ENCODE assay signal across 17 cellular contexts in the genomic region with DNA sequence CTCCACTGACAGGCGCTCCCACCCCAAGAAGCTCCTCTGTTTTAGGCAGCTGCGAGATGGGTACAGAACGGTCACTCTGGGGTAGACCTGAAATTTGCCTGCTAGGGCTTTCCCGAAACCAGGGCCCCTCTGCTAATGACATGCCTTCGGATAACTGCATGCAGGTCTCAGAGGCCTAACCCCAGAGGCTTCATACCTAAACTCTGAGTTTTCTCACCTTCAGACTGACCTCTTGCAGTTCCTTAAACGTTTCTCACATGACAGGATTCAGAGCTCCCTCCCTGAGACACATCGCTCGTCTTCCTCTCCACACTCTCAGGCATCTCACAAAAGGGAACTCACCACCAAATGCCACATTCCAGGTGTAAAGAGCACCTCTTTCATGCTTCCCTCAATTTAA. TPM values are rescaled to one million over a fixed set of nuclear protein-coding genes. Genes with fewer than 3 reads are reported as not detected.
A peak's percentile ranks its signal among the peaks of the same experiment; 100 is the strongest.
DNase-seq lines count a peak whose midpoint lies in the region; ATAC-seq and TF ChIP-seq lines count a peak whose summit lies in the region.
"Had no signal": no experiment of that assay in that cellular context is flagged by ENCODE, and none has a peak within 500 bp of the region (broad histone marks: within the 10 kb centered on the region; RNA-seq: fewer than 3 reads in every experiment).

No MANE protein-coding gene starts in this region.

- H4K8ac ChIP-seq in IMR-90 (ENCODE audit: low read depth in 2 of 2, low read length in 2 of 2) (no peak overlapping the region), trophoblast cell (ENCODE audit: low read depth, low read length) (no peak overlapping the region)

- no peak overlapping the region for H2BK120ac ChIP-seq in IMR-90 (ENCODE audit: low read depth, low read length)
- H2BK120ac ChIP-seq in trophoblast cell (ENCODE audit: insufficient read depth, low read length, poor library complexity) = no peak overlapping the region

- no peak overlapping the region for H4K12ac ChIP-seq in trophoblast cell (ENCODE audit: low read depth, low read length)

- no peak overlapping the region for H3K27ac ChIP-seq in IMR-90 (ENCODE audit: insufficient read depth, low read length)
- no peak overlapping the region for H3K27ac ChIP-seq in trophoblast cell (ENCODE audit: low read depth, low read length)
- H3K27ac ChIP-seq in foreskin keratinocyte = no peak overlapping the region
- H3K27ac ChIP-seq: 22Rv1; A549; BLaER1 treated with 17β-estradiol and CSF1 and Interleukin-3, amounts not matched to agents 10 nM and 100 nM; C4-2B had no signal

- no peak overlapping the region for H4K91ac ChIP-seq in IMR-90 (ENCODE audit: insufficient read depth, low read depth, low read length)
- H4K91ac ChIP-seq in trophoblast cell (ENCODE audit: low read depth, low read length) = no peak overlapping the region

- in situ Hi-C loops in IMR-90 (cut with MboI; ENCODE audit: low sequenced_read_pairs) = no loop called here

- H3K79me1 ChIP-seq in IMR-90 (ENCODE audit: low read depth in 1 of 2, low read length in 2 of 2) (no peaks in the 10 kb centered on the region), trophoblast cell (ENCODE audit: low read length) (no peaks in the 10 kb centered on the region)

- H3K4ac ChIP-seq in IMR-90 (ENCODE audit: low read depth, low read length) (no peak overlapping the region), trophoblast cell (ENCODE audit: low read depth, low read length) (no peak overlapping the region)

- H3K4me3 ChIP-seq in IMR-90 (ENCODE audit: insufficient read depth, low read depth, low read length) (no peak overlapping the region), trophoblast cell (ENCODE audit: low read depth, low read length) (no peak overlapping the region)
- H3K4me3 ChIP-seq: A549; BLaER1 treated with 17β-estradiol and CSF1 and Interleukin-3, amounts not matched to agents 10 nM and 100 nM had no signal

- H2AK9ac ChIP-seq in IMR-90 (replicated peaks; ENCODE audit: low read depth, low read length, poor library complexity) = no peak overlapping the region

- H3K14ac ChIP-seq in IMR-90 (replicated peaks; ENCODE audit: low read depth, low read length) (no peak overlapping the region), trophoblast cell (ENCODE audit: low read length) (no peak overlapping the region)

- H3K18ac ChIP-seq in IMR-90 (ENCODE audit: low read depth, low read length) (no peak overlapping the region), trophoblast cell (ENCODE audit: low read length) (no peak overlapping the region)

- no peak overlapping the region for H2BK15ac ChIP-seq in IMR-90 (ENCODE audit: low read depth, low read length)

- no peaks in the 10 kb centered on the region for H3K9me1 ChIP-seq in IMR-90 (ENCODE audit: insufficient read depth, low read length)

- H2BK12ac ChIP-seq in trophoblast cell (ENCODE audit: low read length) = no peak overlapping the region

- TF ChIP-seq POLR2A in IMR-90 (IDR thresholded peaks at IDR 0.05; ENCODE audit: low read depth, low read length) = no peak

- H4K5ac ChIP-seq in IMR-90 (ENCODE audit: low read depth, low read length) = no peak overlapping the region

- intact Hi-C loops in IMR-90 (cut with micrococcal nuclease) = no loop called here

- CTCF ChIA-PET in IMR-90 (lab: Yijun Ruan, JAX) = no interaction called here

- H3K4me1 ChIP-seq in IMR-90 (ENCODE audit: control insufficient read depth, insufficient read depth, low read length) = no peaks in the 10 kb centered on the region
- no peaks in the 10 kb centered on the region for H3K4me1 ChIP-seq in trophoblast cell (ENCODE audit: control insufficient read depth in 1 of 2, insufficient read depth in 2 of 2, low read length in 2 of 2)
- peaks cover 16% of the 10 kb centered on the region for H3K4me1 ChIP-seq in foreskin keratinocyte
- H3K4me1 ChIP-seq: Caco-2 had no signal

- DNase-seq in IMR-90 (peak; percentile 11), kidney tubule cell (ENCODE audit: low spot score) (peak; percentile 6), trophoblast cell (peak; percentile 61 to 82), foreskin keratinocyte (no peak), NCI-H1092 (lab: John Stamatoyannopoulos, UW) (no peak), NCI-H69 (lab: John Stamatoyannopoulos, UW) (no peak)
- DNase-seq: AML-193; Caco-2; Calu3; CD4-positive, alpha-beta T cell; CD8-positive, alpha-beta T cell; DMS79 treated with DMSO at 0.1 percent for 48 hours; GF-D8 had no signal

- WGBS in IMR-90 (ENCODE audit: extremely low coverage in 2 of 2, insufficient read length in 1 of 2), 2 experiments = 83% methylated on average over 6 of the region's 8 CpGs; no CpG with 5 or more reads in 1 of the 2 experiments
- WGBS in trophoblast cell (ENCODE audit: extremely low coverage, insufficient coverage, insufficient read length) = no CpG with 5 or more reads among the region's 8 CpGs

- H3K27me3 ChIP-seq in IMR-90 (ENCODE audit: control insufficient read depth, insufficient read depth, low read length) (peaks cover 3% of the 10 kb centered on the region), trophoblast cell (ENCODE audit: insufficient read depth, low read length) (no peaks in the 10 kb centered on the region), foreskin keratinocyte (no peaks in the 10 kb centered on the region)
- H3K27me3 ChIP-seq: BLaER1 treated with 17β-estradiol and CSF1 and Interleukin-3, amounts not matched to agents 10 nM and 100 nM had no signal

- ATAC-seq in IMR-90 (ENCODE audit: low read depth) (no peak), foreskin keratinocyte (no peak)
- ATAC-seq: A549; CD8-positive, alpha-beta T cell had no signal

- H2AK5ac ChIP-seq in IMR-90 (ENCODE audit: low read depth, low read length) (no peak overlapping the region), trophoblast cell (ENCODE audit: low read length) (no peak overlapping the region)

- H2BK5ac ChIP-seq in IMR-90 (ENCODE audit: low read depth, low read length, poor library complexity, severe bottlenecking) = no peak overlapping the region
- H2BK5ac ChIP-seq in trophoblast cell (ENCODE audit: low read depth, low read length, poor library complexity) = no peak overlapping the region

- H3K56ac ChIP-seq in IMR-90 (ENCODE audit: extremely low read depth, insufficient read depth, low read length) = no peak overlapping the region

- dilution Hi-C loops in IMR-90 (cut with HindIII; ENCODE audit: low sequenced_read_pairs, unreplicated experiment) = no loop called here

- H2BK20ac ChIP-seq in IMR-90 (ENCODE audit: low read depth, low read length) = no peak overlapping the region

- TF ChIP-seq CTCF in IMR-90 (conservative IDR thresholded peaks at IDR 0.05; ENCODE audit: low read depth, low read length) (no peak), foreskin keratinocyte (conservative IDR thresholded peaks at IDR 0.05) (no peak)

- no peak overlapping the region for H2AFZ ChIP-seq in IMR-90 (replicated peaks; ENCODE audit: low read length, poor library complexity)
- H2AFZ ChIP-seq in trophoblast cell (ENCODE audit: insufficient read depth, low read length, poor library complexity) = no peak overlapping the region

- POLR2A ChIA-PET in IMR-90 (lab: Charles Lee; ENCODE audit: unreplicated experiment) = no interaction called here

- no TSS peak for BruUV-seq in IMR-90 (replicated peaks; lab: Mats Ljungman, UMichigan)

- H3K9me3 ChIP-seq in IMR-90 (ENCODE audit: control insufficient read depth, insufficient read depth, low read length) (peaks cover 3% of the 10 kb centered on the region), trophoblast cell (ENCODE audit: insufficient read depth, low read depth, low read length) (no peaks in the 10 kb centered on the region)
- H3K9me3 ChIP-seq: A549; BLaER1 treated with 17β-estradiol and CSF1 and Interleukin-3, amounts not matched to agents 10 nM and 100 nM; Caco-2 had no signal

- H3K36me3 ChIP-seq in IMR-90 (ENCODE audit: control insufficient read depth, insufficient read depth, low read length) (no peaks in the 10 kb centered on the region), trophoblast cell (ENCODE audit: control insufficient read depth in 1 of 2, insufficient read depth in 2 of 2, low read length in 2 of 2) (no peaks in the 10 kb centered on the region)
- H3K36me3 ChIP-seq: BLaER1 treated with 17β-estradiol and CSF1 and Interleukin-3, amounts not matched to agents 10 nM and 100 nM had no signal

- H4K20me1 ChIP-seq in IMR-90 (ENCODE audit: insufficient read depth, low read length) = no peaks in the 10 kb centered on the region
- H4K20me1 ChIP-seq: BLaER1 treated with 17β-estradiol and CSF1 and Interleukin-3, amounts not matched to agents 10 nM and 100 nM had no signal

- H3K23ac ChIP-seq in IMR-90 (ENCODE audit: low read depth, low read length) = no peak overlapping the region
- no peak overlapping the region for H3K23ac ChIP-seq in trophoblast cell (ENCODE audit: low read length)

- H3K79me2 ChIP-seq in trophoblast cell (ENCODE audit: control insufficient read depth, insufficient read depth, low read length, poor library complexity) = no peaks in the 10 kb centered on the region

- H3K4me2 ChIP-seq in IMR-90 (ENCODE audit: low read depth, low read length) (no peak overlapping the region), trophoblast cell (ENCODE audit: low read length) (no peak overlapping the region)
- H3K4me2 ChIP-seq: A549; BLaER1 treated with 17β-estradiol and CSF1 and Interleukin-3, amounts not matched to agents 10 nM and 100 nM had no signal

- H3K9ac ChIP-seq in IMR-90 (ENCODE audit: low read depth, low read length) = no peak overlapping the region
- no peak overlapping the region for H3K9ac ChIP-seq in trophoblast cell (ENCODE audit: low read length)
- H3K9ac ChIP-seq: BLaER1 treated with 17β-estradiol and CSF1 and Interleukin-3, amounts not matched to agents 10 nM and 100 nM had no signal

- no peak for TF ChIP-seq RAD21 in IMR-90 (IDR thresholded peaks at IDR 0.05; ENCODE audit: low read length)

TF ChIP-seq in IMR-90, 13 proteins besides CTCF, POLR2A, EP300 and RAD21 (continues in another document):
- no peak for TF ChIP-seq RFX5 (IDR thresholded peaks at IDR 0.05; ENCODE audit: low read depth, low read length)
- no peak for TF ChIP-seq RCOR1 (IDR thresholded peaks at IDR 0.05; ENCODE audit: insufficient replicate concordance, low read length)
- no peak for TF ChIP-seq CHD1 (IDR thresholded peaks at IDR 0.05; ENCODE audit: low read depth, low read length)
- no peak for TF ChIP-seq FOS (IDR thresholded peaks at IDR 0.05; ENCODE audit: low read depth, low read length)
- no peak for TF ChIP-seq SMC3 (IDR thresholded peaks at IDR 0.05; ENCODE audit: low read depth, low read length)
- TF ChIP-seq MXI1 (IDR thresholded peaks at IDR 0.05; ENCODE audit: borderline replicate concordance, low read depth, low read length) = no peak

RNA-seq across cellular contexts. Expression of a gene that starts 11.3 kb away (rescaled TPM):
- total RNA-seq in IMR-90 (2012; rRNA removed) (2.0 and 2.5 TPM in 2 replicates), foreskin keratinocyte (6.3 and 6.4 TPM in 2 replicates)
- polyA plus RNA-seq in IMR-90 (2012; rRNA removed) (7.9 and 8.0 TPM in 2 replicates), foreskin keratinocyte (2.5 and 3.0 TPM in 2 replicates)
- polyA plus RNA-seq in IMR-90 (2012; cell fraction: cytosol; rRNA removed) = 3.8 and 7.2 TPM in 2 replicates
- 41.4 and 50.7 TPM in 2 replicates for polyA plus RNA-seq in IMR-90 (2012; cell fraction: nucleus; rRNA removed; ENCODE audit: low replicate concordance)
- 6.9 and 7.0 TPM in 2 replicates for polyA plus RNA-seq in trophoblast cell (2013)

Comparison
In these comparisons a context has a peak if more than half of its experiments do, and no peak if none do; other contexts are left out.
1. DNase-seq: peak in IMR-90 (single experiment), kidney tubule cell (single experiment) and trophoblast cell (2 of 2); none in foreskin keratinocyte (0 of 2), NCI-H1092 (single experiment) and NCI-H69 (single experiment).